In genomic region chr15:74392902-74393301, GRCh38 we compare ENCODE assay signal across 25 cellular contexts. TPM values are rescaled to one million over a fixed set of nuclear protein-coding genes. Genes with fewer than 3 reads are reported as not detected.
A peak's percentile ranks its signal among the peaks of the same experiment; 100 is the strongest.
DNase-seq lines count a peak whose midpoint lies in the region; ATAC-seq, FAIRE-seq and TF ChIP-seq lines count a peak whose summit lies in the region.
"Had no signal": no experiment of that assay in that cellular context is flagged by ENCODE, and none has a peak within 500 bp of the region (broad histone marks: within the 10 kb centered on the region; RNA-seq: fewer than 3 reads in every experiment).

No MANE protein-coding gene starts in this region.

- peak overlapping the region; percentile 95; the same call in 2 of the 3 replicates for H2BK15ac ChIP-seq in IMR-90 (ENCODE audit: low read depth, low read length)

- H4K8ac ChIP-seq in IMR-90 (ENCODE audit: low read depth in 2 of 2, low read length in 2 of 2): peak overlapping the region in 1 of 2 experiments; percentile 97; a peak in 3 of 4 replicates

- peaks cover 0 to 14% of the 10 kb centered on the region in 2 experiments; a peak in 1 of 4 replicates for H3K79me1 ChIP-seq in IMR-90 (ENCODE audit: low read depth in 1 of 2, low read length in 2 of 2)

- DNase-seq in Caco-2 (no peak), IMR-90 (no peak), GM12878 (ENCODE audit: low read depth, low spot score) (no peak), neural progenitor cell (ENCODE audit: low spot score) (no peak), right atrium auricular region (ENCODE audit: low spot score) (no peak), left ventricle myocardium inferior (no peak)
- DNase-seq: activated gamma-delta T cell; AML-193; cerebellar nuclear complex; DMS79; effector CD4-positive, alpha-beta T cell; H9; mammary epithelial cell; NCI-H1436; NCI-H524; nephron progenitor cell; small intestine; stimulated activated CD4-positive, alpha-beta T cell treated with anti-CD3 and anti-CD28 coated beads, Interleukin-2, amount 100 ng/mL, for 48 hours; upper lobe of right lung had no signal

- peak overlapping the region; percentile 93 for H2BK120ac ChIP-seq in IMR-90 (ENCODE audit: low read depth, low read length)

- no peaks in the 10 kb centered on the region for H4K20me1 ChIP-seq in IMR-90 (ENCODE audit: insufficient read depth, low read length)
- no peaks in the 10 kb centered on the region for H4K20me1 ChIP-seq in GM12878 (ENCODE audit: control insufficient read depth, insufficient read depth)
- H4K20me1 ChIP-seq in neural progenitor cell (ENCODE audit: low read depth): no peaks in the 10 kb centered on the region

- H3K36me3 ChIP-seq in Caco-2 (ENCODE audit: control insufficient read depth, insufficient read depth, low read length) (no peaks in the 10 kb centered on the region), IMR-90 (ENCODE audit: control insufficient read depth, insufficient read depth, low read length) (no peaks in the 10 kb centered on the region), GM12878 (ENCODE audit: control insufficient read depth in 2 of 2, insufficient read depth in 2 of 2, low read length in 1 of 2) (no peaks in the 10 kb centered on the region), neural progenitor cell (no peaks in the 10 kb centered on the region), right atrium auricular region (no peaks in the 10 kb centered on the region), left ventricle myocardium inferior (no peaks in the 10 kb centered on the region)
- H3K36me3 ChIP-seq: ascending aorta, prostate gland, upper lobe of right lung had no signal

- H3K4me3 Mint-ChIP-seq in Caco-2 (ENCODE audit: unreplicated experiment) (no peak overlapping the region), neural progenitor cell (peak overlapping the region; percentile 59)
- H3K4me3 Mint-ChIP-seq: H9, nephron progenitor cell had no signal

- H3K4me2 ChIP-seq in IMR-90 (ENCODE audit: low read depth, low read length) (no peak overlapping the region), GM12878 (ENCODE audit: control insufficient read depth, insufficient read depth) (no peak overlapping the region; the same call in 1 of the 2 replicates), neural progenitor cell (no peak overlapping the region)

- H3K9me3 ChIP-seq in Caco-2: no peaks in the 10 kb centered on the region
- no peaks in the 10 kb centered on the region for H3K9me3 ChIP-seq in IMR-90 (ENCODE audit: control insufficient read depth, insufficient read depth, low read length)
- no peaks in the 10 kb centered on the region for H3K9me3 ChIP-seq in GM12878 (replicated peaks; ENCODE audit: control insufficient read depth, insufficient read depth, low read length)
- H3K9me3 ChIP-seq in neural progenitor cell (ENCODE audit: low read depth): no peaks in the 10 kb centered on the region
- H3K9me3 ChIP-seq in right atrium auricular region: no peaks in the 10 kb centered on the region
- H3K9me3 ChIP-seq in left ventricle myocardium inferior (replicated peaks): no peaks in the 10 kb centered on the region
- H3K9me3 ChIP-seq: ascending aorta, prostate gland, upper lobe of right lung had no signal

- RAD21 ChIA-PET in GM12878 (lab: Charles Lee; ENCODE audit: unreplicated experiment): interaction anchor here (4.8 to 20.3 kb wide), 3 partner anchors 9 to 35 kb away, joined by 31 to 496 read pairs (median 145); partner anchors contain the start of gene SEMA7A

- no peak overlapping the region for H4K5ac ChIP-seq in IMR-90 (ENCODE audit: low read depth, low read length)

- TF ChIP-seq RAD21 in IMR-90 (IDR thresholded peaks at IDR 0.05; ENCODE audit: low read length): no peak
- TF ChIP-seq RAD21 in GM12878 (IDR thresholded peaks at IDR 0.05; ENCODE audit: insufficient read depth, low read depth, low read length): no peak

- peaks cover 34% of the 10 kb centered on the region for H3K9me1 ChIP-seq in IMR-90 (ENCODE audit: insufficient read depth, low read length)

- H3K27ac ChIP-seq in IMR-90 (ENCODE audit: insufficient read depth, low read length): no peak overlapping the region
- peak overlapping the region; percentile 100 for H3K27ac ChIP-seq in GM12878 (ENCODE audit: control insufficient read depth, insufficient read depth)
- no peak overlapping the region for H3K27ac ChIP-seq in neural progenitor cell
- no peak overlapping the region for H3K27ac ChIP-seq in right atrium auricular region
- no peak overlapping the region for H3K27ac ChIP-seq in left ventricle myocardium inferior (replicated peaks)
- H3K27ac ChIP-seq: ascending aorta, prostate gland, upper lobe of right lung had no signal

- no peak overlapping the region for H3K56ac ChIP-seq in IMR-90 (ENCODE audit: extremely low read depth, insufficient read depth, low read length)

- no peaks in the 10 kb centered on the region for H3K27me3 ChIP-seq in Caco-2 (replicated peaks; ENCODE audit: control insufficient read depth, insufficient read depth, low read length)
- H3K27me3 ChIP-seq in IMR-90 (ENCODE audit: control insufficient read depth, insufficient read depth, low read length): no peaks in the 10 kb centered on the region
- no peaks in the 10 kb centered on the region for H3K27me3 ChIP-seq in GM12878 (replicated peaks in 1 of 2; ENCODE audit: control insufficient read depth in 2 of 2, insufficient read depth in 2 of 2, low read length in 1 of 2)
- H3K27me3 ChIP-seq in neural progenitor cell: no peaks in the 10 kb centered on the region
- no peaks in the 10 kb centered on the region for H3K27me3 ChIP-seq in right atrium auricular region
- no peaks in the 10 kb centered on the region for H3K27me3 ChIP-seq in left ventricle myocardium inferior (ENCODE audit: low read depth)
- H3K27me3 ChIP-seq: ascending aorta, upper lobe of right lung had no signal

- ATAC-seq in IMR-90 (ENCODE audit: low read depth) (no peak), GM12878 (no peak), HG03175 (IDR thresholded peaks at IDR 0.05; ENCODE audit: unreplicated experiment) (no peak)
- ATAC-seq: activated CD4-positive, CD25-positive, alpha-beta regulatory T cell treated with anti-CD3 and anti-CD28 coated beads, Interleukin-2, amount 50 U/mL, for 24 hours; upper lobe of right lung had no signal

- H3K9me3 Mint-ChIP-seq in Caco-2 (ENCODE audit: unreplicated experiment) (no peaks in the 10 kb centered on the region), neural progenitor cell (no peaks in the 10 kb centered on the region)
- H3K9me3 Mint-ChIP-seq: H9, nephron progenitor cell had no signal

- no peaks in the 10 kb centered on the region for H3K27me3 Mint-ChIP-seq in Caco-2 (ENCODE audit: insufficient read depth, unreplicated experiment)
- peaks cover 8% of the 10 kb centered on the region for H3K27me3 Mint-ChIP-seq in neural progenitor cell (ENCODE audit: insufficient read depth, low read depth)

- TF ChIP-seq EP300 in GM12878 (IDR thresholded peaks at IDR 0.05; ENCODE audit: borderline replicate concordance in 1 of 2, control insufficient read depth in 1 of 2, low read depth in 2 of 2, low read length in 2 of 2): no peak

- CTCF ChIA-PET in Caco-2 (lab: Charles Lee): no interaction called here
- CTCF ChIA-PET in IMR-90 (lab: Yijun Ruan, JAX): interaction anchor here (2.8 kb wide), 1 partner anchor 10 kb away, joined by 11 read pairs; no protein-coding TSS in a partner anchor
- CTCF ChIA-PET in GM12878 (lab: Yijun Ruan, JAX): interaction anchor here (15.7 kb wide), 1 partner anchor 10 kb away, joined by 226 read pairs; no protein-coding TSS in a partner anchor

- peak overlapping the region; percentile 66 for H3K14ac ChIP-seq in IMR-90 (replicated peaks; ENCODE audit: low read depth, low read length)

- H2BK20ac ChIP-seq in IMR-90 (ENCODE audit: low read depth, low read length): peak overlapping the region; percentile 66

- SMC1A ChIA-PET in GM12878 (lab: Charles Lee; ENCODE audit: uncharacterized antibody, unreplicated experiment): interaction anchor here (0.8 to 12.5 kb wide), 5 partner anchors 9 to 42 kb away, joined by 3 to 336 read pairs (median 48); no protein-coding TSS in a partner anchor

- H3K79me2 ChIP-seq in GM12878 (ENCODE audit: control insufficient read depth, insufficient read depth, low read length) (peaks cover 39% of the 10 kb centered on the region), neural progenitor cell (ENCODE audit: low read depth) (no peaks in the 10 kb centered on the region)

- peak overlapping the region; percentile 92 for H3K4ac ChIP-seq in IMR-90 (ENCODE audit: low read depth, low read length)

- H3K4me3 ChIP-seq in Caco-2 (ENCODE audit: low read depth, low read length): no peak overlapping the region
- H3K4me3 ChIP-seq in IMR-90 (ENCODE audit: insufficient read depth, low read depth, low read length): no peak overlapping the region
- no peak overlapping the region for H3K4me3 ChIP-seq in GM12878
- H3K4me3 ChIP-seq in neural progenitor cell: no peak overlapping the region
- H3K4me3 ChIP-seq in right atrium auricular region: no peak overlapping the region
- H3K4me3 ChIP-seq in left ventricle myocardium inferior: no peak overlapping the region
- H3K4me3 ChIP-seq: ascending aorta, prostate gland, upper lobe of right lung had no signal

- H2BK5ac ChIP-seq in IMR-90 (ENCODE audit: low read depth, low read length, poor library complexity, severe bottlenecking): peak overlapping the region; percentile 23

- TF ChIP-seq CTCF in Caco-2 (IDR thresholded peaks at IDR 0.05; ENCODE audit: insufficient read depth in 1 of 2, low read depth in 1 of 2, low read length in 1 of 2, severe bottlenecking in 1 of 2, unreplicated experiment in 1 of 2): no peak
- no peak for TF ChIP-seq CTCF in IMR-90 (conservative IDR thresholded peaks at IDR 0.05; ENCODE audit: low read depth, low read length)
- no peak for TF ChIP-seq CTCF in GM12878 (IDR thresholded peaks at IDR 0.05 in 2 of 3, conservative IDR thresholded peaks at IDR 0.05 in 1 of 3; ENCODE audit: control insufficient read depth in 2 of 3, extremely low read depth in 1 of 3, insufficient read depth in 1 of 3, low read depth in 3 of 3, low read length in 3 of 3)
- no peak for TF ChIP-seq CTCF in neural progenitor cell (IDR thresholded peaks at IDR 0.05)
- TF ChIP-seq CTCF in right atrium auricular region (IDR thresholded peaks at IDR 0.05): no peak
- no peak for TF ChIP-seq CTCF in left ventricle myocardium inferior (IDR thresholded peaks at IDR 0.05; ENCODE audit: borderline replicate concordance)

- dilution Hi-C loops in IMR-90 (cut with HindIII; ENCODE audit: low sequenced_read_pairs, unreplicated experiment): no loop called here

- H3K36me3 Mint-ChIP-seq in Caco-2 (ENCODE audit: insufficient read depth, unreplicated experiment) (peaks cover 14% of the 10 kb centered on the region), neural progenitor cell (no peaks in the 10 kb centered on the region)

- H3K23ac ChIP-seq in IMR-90 (ENCODE audit: low read depth, low read length): no peak overlapping the region

- H2AK9ac ChIP-seq in IMR-90 (replicated peaks; ENCODE audit: low read depth, low read length, poor library complexity): peak overlapping the region; percentile 74

- H3K4me1 Mint-ChIP-seq in Caco-2 (ENCODE audit: low read depth, unreplicated experiment) (peaks cover 80% of the 10 kb centered on the region), neural progenitor cell (peaks cover 28% of the 10 kb centered on the region)

- BruUV-seq in Caco-2 (replicated peaks; lab: Mats Ljungman, UMichigan) (no TSS peak), IMR-90 (replicated peaks; lab: Mats Ljungman, UMichigan) (no TSS peak), GM12878 (replicated peaks; lab: Mats Ljungman, UMichigan) (no TSS peak)

- H3K4me1 ChIP-seq in Caco-2: peaks cover 75% of the 10 kb centered on the region
- H3K4me1 ChIP-seq in IMR-90 (ENCODE audit: control insufficient read depth, insufficient read depth, low read length): peaks cover 33% of the 10 kb centered on the region
- peaks cover 77% of the 10 kb centered on the region for H3K4me1 ChIP-seq in GM12878 (ENCODE audit: control insufficient read depth, insufficient read depth, low read length)
- no peaks in the 10 kb centered on the region for H3K4me1 ChIP-seq in neural progenitor cell
- no peaks in the 10 kb centered on the region for H3K4me1 ChIP-seq in right atrium auricular region
- H3K4me1 ChIP-seq in left ventricle myocardium inferior: peaks cover 5% of the 10 kb centered on the region
- H3K4me1 ChIP-seq: ascending aorta, prostate gland, upper lobe of right lung had no signal

- no peak overlapping the region for H3K9ac ChIP-seq in IMR-90 (ENCODE audit: low read depth, low read length)
- H3K9ac ChIP-seq in GM12878 (ENCODE audit: control insufficient read depth, insufficient read depth, low read length): no peak overlapping the region; the same call in 1 of the 2 replicates
- no peak overlapping the region for H3K9ac ChIP-seq in neural progenitor cell

- FAIRE-seq in GM12878 (lab: Jason Lieb, UNC): no peak
- FAIRE-seq: frontal cortex, small intestine had no signal

- no peak for TF ChIP-seq POLR2A in IMR-90 (IDR thresholded peaks at IDR 0.05; ENCODE audit: low read depth, low read length)
- no peak for TF ChIP-seq POLR2A in GM12878 (IDR thresholded peaks at IDR 0.05; ENCODE audit: low read depth, low read length)

- intact Hi-C loops in Caco-2 (cut with micrococcal nuclease; ENCODE audit: unreplicated experiment) (no loop called here), IMR-90 (cut with micrococcal nuclease) (no loop called here), GM12878 (cut with micrococcal nuclease; ENCODE audit: unreplicated experiment) (loop anchor here (10.0 kb wide), 1 partner anchor 742 kb away; no protein-coding TSS in a partner anchor), left ventricle myocardium inferior (cut with micrococcal nuclease) (no loop called here)

- no peak overlapping the region for H3K18ac ChIP-seq in IMR-90 (ENCODE audit: low read depth, low read length)

- POLR2A ChIA-PET in Caco-2 (lab: Charles Lee) (no interaction called here), IMR-90 (lab: Charles Lee; ENCODE audit: unreplicated experiment) (no interaction called here), GM12878 (lab: Charles Lee) (interaction anchor here (1.1 to 6.2 kb wide), 6 partner anchors 9 to 222 kb away, joined by 3 to 171 read pairs (median 26); partner anchors contain the start of genes ARID3B and SEMA7A)

- peak overlapping the region; percentile 97 for H2AK5ac ChIP-seq in IMR-90 (ENCODE audit: low read depth, low read length)

- WGBS in IMR-90 (ENCODE audit: extremely low coverage in 2 of 2, insufficient read length in 1 of 2), 2 experiments: 77% methylated on average over 4 of the region's 7 CpGs; no CpG with 5 or more reads in 1 of the 2 experiments
- WGBS in GM12878 (ENCODE audit: insufficient coverage, insufficient replicate concordance, low lambda C conversion rate, missing lambda C conversion rate): 82% methylated on average over 7 of the region's 7 CpGs

- H2AFZ ChIP-seq in IMR-90 (replicated peaks; ENCODE audit: low read length, poor library complexity): peak overlapping the region; percentile 92
- no peak overlapping the region for H2AFZ ChIP-seq in GM12878 (ENCODE audit: control insufficient read depth, low read depth, low read length)
- no peak overlapping the region for H2AFZ ChIP-seq in neural progenitor cell (replicated peaks)

- in situ Hi-C loops in IMR-90 (cut with MboI; ENCODE audit: low sequenced_read_pairs) (no loop called here), GM12878 (cut with MboI) (no loop called here)

- H3K27ac Mint-ChIP-seq in Caco-2 (ENCODE audit: unreplicated experiment) (peak overlapping the region; percentile 75), neural progenitor cell (no peak overlapping the region)
- H3K27ac Mint-ChIP-seq: H9 had no signal

- peak overlapping the region; percentile 34 for H4K91ac ChIP-seq in IMR-90 (ENCODE audit: insufficient read depth, low read depth, low read length)

- no peaks in the 10 kb centered on the region for H3F3A ChIP-seq in neural progenitor cell (ENCODE audit: low read depth)

RNA-seq across cellular contexts. Expression of gene CYP11A1, which starts 25.5 kb away (rescaled TPM):
- total RNA-seq in Caco-2 (2022) (0.56 TPM in 1 of 2 replicates, not detected in the other), IMR-90 (2012; rRNA removed) (0.18 and 0.28 TPM in 2 replicates), GM12878 (2014; rRNA removed) (not detected in 2 replicates), GM12878 (2014; rRNA removed; fragmentation: Illumina TruSeq; extraction: Trizol) (not detected in 2 replicates), GM12878 (2021) (0.29 and 0.69 TPM in 2 replicates), neural progenitor cell (ENCODE audit: low replicate concordance) (0.99 and 1.1 TPM in 2 replicates), right atrium auricular region (1 to 10 TPM in 1 of 2 donors, under 1 TPM in 1; 0.71 to 1.0 TPM), left ventricle myocardium inferior (0.27 TPM)
- polyA plus RNA-seq in IMR-90 (2012; rRNA removed) (0.46 and 0.50 TPM in 2 replicates), GM12878 (2011; rRNA removed) (1.1 and 1.2 TPM in 2 replicates), GM12878 (2014; fragmentation: Illumina TruSeq; extraction: Trizol) (0.19 TPM in 1 of 2 replicates, not detected in the other), GM12878 (2014; fragmentation: Nextera tagmentation; extraction: Ambion mirVana) (under 1 TPM; 0.11 to 0.23 TPM), GM12878 (2014; rRNA removed) (0.52 TPM in 1 of 2 replicates, not detected in the other), GM12878 (2016; fragmentation: Nextera tagmentation; extraction: Ambion mirVana) (not detected)
- 0.17 and 0.60 TPM in 2 replicates for polyA plus RNA-seq in IMR-90 (2012; cell fraction: cytosol; rRNA removed)
- polyA plus RNA-seq in IMR-90 (2012; cell fraction: nucleus; rRNA removed; ENCODE audit: low replicate concordance): 0.23 and 0.26 TPM in 2 replicates
- total RNA-seq in GM12878 (2013; cell fraction: nucleolus; rRNA removed): 8.3 and 9.5 TPM in 2 replicates
- 0.34 TPM for polyA plus RNA-seq in GM12878 (2011; ENCODE audit: low read depth)
- polyA plus RNA-seq in GM12878 (2011; cell fraction: cytosol; rRNA removed): 0.90 and 1.7 TPM in 2 replicates
- 1.4 and 3.2 TPM in 2 replicates for polyA plus RNA-seq in GM12878 (2011; cell fraction: nucleus; rRNA removed)
- 0.50 and 1.1 TPM in 2 replicates for polyA plus RNA-seq in GM12878 (2012)
- 0.80 and 2.3 TPM in 2 replicates for polyA minus RNA-seq in GM12878 (2011; rRNA and poly(A)+ RNA removed)
- not detected in 2 replicates for polyA minus RNA-seq in GM12878 (2011; cell fraction: cytosol; rRNA and poly(A)+ RNA removed)
- polyA minus RNA-seq in GM12878 (2011; cell fraction: nucleus; rRNA and poly(A)+ RNA removed): 1.4 and 1.5 TPM in 2 replicates
- total RNA-seq: frontal cortex, RPMI7951 had no signal
- polyA plus RNA-seq: mammary epithelial cell had no signal

RNA-seq across cellular contexts. Expression of gene SEMA7A, which starts 40.9 kb away (rescaled TPM):
- total RNA-seq in Caco-2 (2022) (31.4 and 38.1 TPM in 2 replicates), IMR-90 (2012; rRNA removed) (27.8 and 30.5 TPM in 2 replicates), GM12878 (2014; rRNA removed) (56.3 and 58.3 TPM in 2 replicates), GM12878 (2014; rRNA removed; fragmentation: Illumina TruSeq; extraction: Trizol) (48.7 and 52.9 TPM in 2 replicates), GM12878 (2021) (112 and 114 TPM in 2 replicates), neural progenitor cell (ENCODE audit: low replicate concordance) (3.5 and 11.7 TPM in 2 replicates), right atrium auricular region (1 to 10 TPM; 1.0 to 2.9 TPM), left ventricle myocardium inferior (1.5 TPM)
- polyA plus RNA-seq in IMR-90 (2012; rRNA removed) (87.3 and 88.1 TPM in 2 replicates), GM12878 (2011; rRNA removed) (37.6 and 65.2 TPM in 2 replicates), GM12878 (2014; fragmentation: Illumina TruSeq; extraction: Trizol) (47.9 and 70.5 TPM in 2 replicates), GM12878 (2014; fragmentation: Nextera tagmentation; extraction: Ambion mirVana) (1 to 10 TPM in 1 of 2 experiments, under 1 TPM in 1; 0.08 to 1.1 TPM), GM12878 (2014; rRNA removed) (99.1 and 99.2 TPM in 2 replicates), GM12878 (2016; fragmentation: Nextera tagmentation; extraction: Ambion mirVana) (10 to 100 TPM; 13.3 to 15.6 TPM)
- polyA plus RNA-seq in IMR-90 (2012; cell fraction: cytosol; rRNA removed): 46.2 and 68.0 TPM in 2 replicates
- 57.3 and 104 TPM in 2 replicates for polyA plus RNA-seq in IMR-90 (2012; cell fraction: nucleus; rRNA removed; ENCODE audit: low replicate concordance)
- 137 and 160 TPM in 2 replicates for total RNA-seq in GM12878 (2013; cell fraction: nucleolus; rRNA removed)
- polyA plus RNA-seq in GM12878 (2011; ENCODE audit: low read depth): 33.6 TPM
- 115 and 126 TPM in 2 replicates for polyA plus RNA-seq in GM12878 (2011; cell fraction: cytosol; rRNA removed)
- polyA plus RNA-seq in GM12878 (2011; cell fraction: nucleus; rRNA removed): 208 and 229 TPM in 2 replicates
- polyA plus RNA-seq in GM12878 (2012): 60.0 and 110 TPM in 2 replicates
- polyA minus RNA-seq in GM12878 (2011; rRNA and poly(A)+ RNA removed): 75.6 and 130 TPM in 2 replicates
- 48.1 and 52.4 TPM in 2 replicates for polyA minus RNA-seq in GM12878 (2011; cell fraction: cytosol; rRNA and poly(A)+ RNA removed)
- 48.2 and 63.7 TPM in 2 replicates for polyA minus RNA-seq in GM12878 (2011; cell fraction: nucleus; rRNA and poly(A)+ RNA removed)
